Comparison of ENCODE assay signal across 27 cellular contexts in genomic region chr17:73932216-73932749, GRCh38.
"Had no signal": no experiment of that assay in that cellular context is flagged by ENCODE, and none has a peak within 500 bp of the region (broad histone marks: within the 10 kb centered on the region; RNA-seq: fewer than 3 reads in every experiment).

No MANE protein-coding gene starts in this region.

- H3K27ac Mint-ChIP-seq: activated CD4-positive, alpha-beta memory T cell treated with anti-CD3 and anti-CD28 coated beads for 36 hours; activated CD4-positive, alpha-beta T cell treated with anti-CD3 and anti-CD28 coated beads for 36 hours; activated CD4-positive, alpha-beta T cell treated with anti-CD3 and anti-CD28 coated beads, Interleukin-2, amount 10 ng/mL, durations not matched to agents 24 days and 14 days; activated CD8-positive, alpha-beta T cell treated with anti-CD3 and anti-CD28 coated beads, Interleukin-2, amount 10 ng/mL, durations not matched to agents 7 days and 5 days; activated naive CD4-positive, alpha-beta T cell treated with anti-CD3 and anti-CD28 coated beads, Interleukin-2, amount 10 ng/mL, durations not matched to agents 7 days and 5 days; activated naive CD8-positive, alpha-beta T cell; activated T-cell treated with anti-CD3 and anti-CD28 coated beads, Interleukin-2, amount 50 U/mL, for 24 hours; activated T-cell treated with anti-CD3 and anti-CD28 coated beads, Interleukin-2, amount 50 U/mL, for 72 hours; effector memory CD8-positive, alpha-beta T cell; T-helper 17 cell; T-helper 2 cell treated with Interferon-gamma antibody and Interleukin-4, amounts not matched to agents 5 μg/mL and 100 μg/mL, for 36 hours had no signal

- H3K9me3 Mint-ChIP-seq: activated naive CD4-positive, alpha-beta T cell treated with anti-CD3 and anti-CD28 coated beads, Interleukin-2, amount 10 ng/mL, durations not matched to agents 7 days and 5 days; activated T-cell treated with anti-CD3 and anti-CD28 coated beads, Interleukin-2, amount 50 U/mL, for 24 hours; activated T-cell treated with anti-CD3 and anti-CD28 coated beads, Interleukin-2, amount 50 U/mL, for 72 hours; central memory CD8-positive, alpha-beta T cell; effector memory CD8-positive, alpha-beta T cell; T-helper 2 cell treated with Interferon-gamma antibody and Interleukin-4, amounts not matched to agents 5 μg/mL and 100 μg/mL, for 36 hours had no signal

- H3K4me3 Mint-ChIP-seq: activated CD4-positive, alpha-beta memory T cell treated with anti-CD3 and anti-CD28 coated beads for 36 hours; activated CD4-positive, alpha-beta T cell treated with anti-CD3 and anti-CD28 coated beads for 36 hours; activated CD4-positive, alpha-beta T cell treated with anti-CD3 and anti-CD28 coated beads, Interleukin-2, amount 10 ng/mL, durations not matched to agents 24 days and 14 days; activated CD8-positive, alpha-beta T cell treated with anti-CD3 and anti-CD28 coated beads, Interleukin-2, amount 10 ng/mL, durations not matched to agents 7 days and 5 days; activated naive CD4-positive, alpha-beta T cell treated with anti-CD3 and anti-CD28 coated beads, Interleukin-2, amount 10 ng/mL, durations not matched to agents 7 days and 5 days; activated naive CD8-positive, alpha-beta T cell; activated T-cell treated with anti-CD3 and anti-CD28 coated beads, Interleukin-2, amount 50 U/mL, for 24 hours; activated T-cell treated with anti-CD3 and anti-CD28 coated beads, Interleukin-2, amount 50 U/mL, for 72 hours; central memory CD8-positive, alpha-beta T cell; effector memory CD8-positive, alpha-beta T cell; T-helper 17 cell; T-helper 2 cell treated with Interferon-gamma antibody and Interleukin-4, amounts not matched to agents 5 μg/mL and 100 μg/mL, for 36 hours had no signal

- H3K36me3 Mint-ChIP-seq: activated CD4-positive, alpha-beta memory T cell treated with anti-CD3 and anti-CD28 coated beads for 36 hours; activated naive CD4-positive, alpha-beta T cell treated with anti-CD3 and anti-CD28 coated beads, Interleukin-2, amount 10 ng/mL, durations not matched to agents 7 days and 5 days had no signal

- DNase-seq: activated CD4-positive, alpha-beta memory T cell treated with anti-CD3 and anti-CD28 coated beads for 36 hours; activated CD4-positive, alpha-beta T cell treated with anti-CD3 and anti-CD28 coated beads for 36 hours; activated CD4-positive, alpha-beta T cell treated with anti-CD3 and anti-CD28 coated beads, Interleukin-2, amount 10 ng/mL, durations not matched to agents 24 days and 14 days; activated CD4-positive, CD25-positive, alpha-beta regulatory T cell; activated CD4-positive, CD25-positive, alpha-beta regulatory T cell treated with anti-CD3 and anti-CD28 coated beads, Interleukin-2, amount 50 U/mL, for 72 hours; activated CD8-positive, alpha-beta T cell treated with anti-CD3 and anti-CD28 coated beads, Interleukin-2, amount 10 ng/mL, durations not matched to agents 7 days and 5 days; activated gamma-delta T cell; activated naive CD4-positive, alpha-beta T cell; activated naive CD4-positive, alpha-beta T cell treated with anti-CD3 and anti-CD28 coated beads, Interleukin-2, amount 10 ng/mL, durations not matched to agents 7 days and 5 days; activated T-cell treated with anti-CD3 and anti-CD28 coated beads for 4 hours; activated T-cell treated with anti-CD3 and anti-CD28 coated beads, Interleukin-2, amount 50 U/mL, for 24 hours; activated T-cell treated with anti-CD3 and anti-CD28 coated beads, Interleukin-2, amount 50 U/mL, for 72 hours; amniotic stem cell; anterior cingulate cortex; brain microvascular endothelial cell; cortex of kidney; dermis blood vessel endothelial cell; effector CD4-positive, alpha-beta T cell; effector memory CD8-positive, alpha-beta T cell; foreskin fibroblast; T-helper 1 cell; T-helper 17 cell; T1000 had no signal

- H3K36me3 ChIP-seq: brain microvascular endothelial cell had no signal

- H3K27ac ChIP-seq: brain microvascular endothelial cell, epithelial cell of prostate had no signal

- H3K27me3 ChIP-seq: brain microvascular endothelial cell had no signal

- H3K27me3 Mint-ChIP-seq: activated CD4-positive, alpha-beta T cell treated with anti-CD3 and anti-CD28 coated beads for 36 hours had no signal

- H3K4me1 Mint-ChIP-seq: activated CD4-positive, alpha-beta T cell treated with anti-CD3 and anti-CD28 coated beads for 36 hours; activated CD4-positive, alpha-beta T cell treated with anti-CD3 and anti-CD28 coated beads, Interleukin-2, amount 10 ng/mL, durations not matched to agents 24 days and 14 days; activated naive CD4-positive, alpha-beta T cell treated with anti-CD3 and anti-CD28 coated beads, Interleukin-2, amount 10 ng/mL, durations not matched to agents 7 days and 5 days; central memory CD8-positive, alpha-beta T cell had no signal

- ATAC-seq: activated CD4-positive, alpha-beta T cell treated with anti-CD3 and anti-CD28 coated beads for 36 hours; activated CD8-positive, alpha-beta T cell treated with anti-CD3 and anti-CD28 coated beads, Interleukin-2, amount 10 ng/mL, durations not matched to agents 7 days and 5 days; activated T-cell treated with anti-CD3 and anti-CD28 coated beads, Interleukin-2, amount 50 U/mL, for 72 hours; effector memory CD8-positive, alpha-beta T cell; T-helper 17 cell had no signal
